1 cellular context compared by ENCODE assay signal in the genomic region with DNA sequence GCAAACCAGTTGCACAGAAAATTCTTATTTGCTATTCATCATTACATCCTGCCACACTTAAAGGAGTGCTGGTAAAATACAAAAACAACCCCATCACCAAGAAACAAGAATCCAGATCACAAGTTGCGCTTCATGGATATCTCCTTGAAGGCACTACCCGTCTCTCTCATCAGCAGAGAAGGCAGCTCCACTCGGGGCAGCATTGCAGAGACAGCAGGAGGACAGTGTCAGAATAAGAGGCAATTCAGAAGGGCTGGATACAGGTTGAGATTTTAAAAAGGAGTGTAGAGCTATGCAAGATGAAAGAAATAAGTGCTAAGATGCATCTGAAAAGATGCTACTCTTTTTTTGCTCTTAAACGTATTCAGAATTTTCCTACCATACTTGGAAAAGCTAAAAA.
TF ChIP-seq lines count a peak whose summit lies in the region.

No MANE protein-coding gene starts in this region.

TF ChIP-seq in WTC11, 78 proteins besides CTCF, POLR2A, EP300 and RAD21 (continued from another document):
- TF ChIP-seq, protein P1, sequence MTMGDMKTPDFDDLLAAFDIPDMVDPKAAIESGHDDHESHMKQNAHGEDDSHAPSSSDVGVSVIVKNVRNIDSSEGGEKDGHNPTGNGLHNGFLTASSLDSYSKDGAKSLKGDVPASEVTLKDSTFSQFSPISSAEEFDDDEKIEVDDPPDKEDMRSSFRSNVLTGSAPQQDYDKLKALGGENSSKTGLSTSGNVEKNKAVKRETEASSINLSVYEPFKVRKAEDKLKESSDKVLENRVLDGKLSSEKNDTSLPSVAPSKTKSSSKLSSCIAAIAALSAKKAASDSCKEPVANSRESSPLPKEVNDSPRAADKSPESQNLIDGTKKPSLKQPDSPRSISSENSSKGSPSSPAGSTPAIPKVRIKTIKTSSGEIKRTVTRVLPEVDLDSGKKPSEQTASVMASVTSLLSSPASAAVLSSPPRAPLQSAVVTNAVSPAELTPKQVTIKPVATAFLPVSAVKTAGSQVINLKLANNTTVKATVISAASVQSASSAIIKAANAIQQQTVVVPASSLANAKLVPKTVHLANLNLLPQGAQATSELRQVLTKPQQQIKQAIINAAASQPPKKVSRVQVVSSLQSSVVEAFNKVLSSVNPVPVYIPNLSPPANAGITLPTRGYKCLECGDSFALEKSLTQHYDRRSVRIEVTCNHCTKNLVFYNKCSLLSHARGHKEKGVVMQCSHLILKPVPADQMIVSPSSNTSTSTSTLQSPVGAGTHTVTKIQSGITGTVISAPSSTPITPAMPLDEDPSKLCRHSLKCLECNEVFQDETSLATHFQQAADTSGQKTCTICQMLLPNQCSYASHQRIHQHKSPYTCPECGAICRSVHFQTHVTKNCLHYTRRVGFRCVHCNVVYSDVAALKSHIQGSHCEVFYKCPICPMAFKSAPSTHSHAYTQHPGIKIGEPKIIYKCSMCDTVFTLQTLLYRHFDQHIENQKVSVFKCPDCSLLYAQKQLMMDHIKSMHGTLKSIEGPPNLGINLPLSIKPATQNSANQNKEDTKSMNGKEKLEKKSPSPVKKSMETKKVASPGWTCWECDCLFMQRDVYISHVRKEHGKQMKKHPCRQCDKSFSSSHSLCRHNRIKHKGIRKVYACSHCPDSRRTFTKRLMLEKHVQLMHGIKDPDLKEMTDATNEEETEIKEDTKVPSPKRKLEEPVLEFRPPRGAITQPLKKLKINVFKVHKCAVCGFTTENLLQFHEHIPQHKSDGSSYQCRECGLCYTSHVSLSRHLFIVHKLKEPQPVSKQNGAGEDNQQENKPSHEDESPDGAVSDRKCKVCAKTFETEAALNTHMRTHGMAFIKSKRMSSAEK (CRISPR knock-in tag; IDR thresholded peaks at IDR 0.05; ENCODE audit: borderline replicate concordance), result no peak
- TF ChIP-seq, protein P2, sequence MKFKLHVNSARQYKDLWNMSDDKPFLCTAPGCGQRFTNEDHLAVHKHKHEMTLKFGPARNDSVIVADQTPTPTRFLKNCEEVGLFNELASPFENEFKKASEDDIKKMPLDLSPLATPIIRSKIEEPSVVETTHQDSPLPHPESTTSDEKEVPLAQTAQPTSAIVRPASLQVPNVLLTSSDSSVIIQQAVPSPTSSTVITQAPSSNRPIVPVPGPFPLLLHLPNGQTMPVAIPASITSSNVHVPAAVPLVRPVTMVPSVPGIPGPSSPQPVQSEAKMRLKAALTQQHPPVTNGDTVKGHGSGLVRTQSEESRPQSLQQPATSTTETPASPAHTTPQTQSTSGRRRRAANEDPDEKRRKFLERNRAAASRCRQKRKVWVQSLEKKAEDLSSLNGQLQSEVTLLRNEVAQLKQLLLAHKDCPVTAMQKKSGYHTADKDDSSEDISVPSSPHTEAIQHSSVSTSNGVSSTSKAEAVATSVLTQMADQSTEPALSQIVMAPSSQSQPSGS (CRISPR knock-in tag; IDR thresholded peaks at IDR 0.05; ENCODE audit: borderline replicate concordance, low read depth), result no peak
- TF ChIP-seq, protein P3, sequence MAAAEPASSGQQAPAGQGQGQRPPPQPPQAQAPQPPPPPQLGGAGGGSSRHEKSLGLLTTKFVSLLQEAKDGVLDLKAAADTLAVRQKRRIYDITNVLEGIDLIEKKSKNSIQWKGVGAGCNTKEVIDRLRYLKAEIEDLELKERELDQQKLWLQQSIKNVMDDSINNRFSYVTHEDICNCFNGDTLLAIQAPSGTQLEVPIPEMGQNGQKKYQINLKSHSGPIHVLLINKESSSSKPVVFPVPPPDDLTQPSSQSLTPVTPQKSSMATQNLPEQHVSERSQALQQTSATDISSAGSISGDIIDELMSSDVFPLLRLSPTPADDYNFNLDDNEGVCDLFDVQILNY (CRISPR knock-in tag; IDR thresholded peaks at IDR 0.05), result no peak
- TF ChIP-seq JAZF1 (CRISPR knock-in tag; IDR thresholded peaks at IDR 0.05), result no peak
- no peak for TF ChIP-seq HMGA2 (CRISPR knock-in tag; IDR thresholded peaks at IDR 0.05)
- no peak for TF ChIP-seq ZNF121 (CRISPR knock-in tag; IDR thresholded peaks at IDR 0.05)
- no peak for TF ChIP-seq ETV6 (CRISPR knock-in tag; IDR thresholded peaks at IDR 0.05)
- TF ChIP-seq ZNF263 (CRISPR knock-in tag; IDR thresholded peaks at IDR 0.05; ENCODE audit: low read depth), result no peak
- no peak for TF ChIP-seq GRHL2 (CRISPR knock-in tag; IDR thresholded peaks at IDR 0.05; ENCODE audit: insufficient replicate concordance, severe bottlenecking)
- TF ChIP-seq ZNF138 (CRISPR knock-in tag; conservative IDR thresholded peaks at IDR 0.05), result no peak
